In the genomic region with DNA sequence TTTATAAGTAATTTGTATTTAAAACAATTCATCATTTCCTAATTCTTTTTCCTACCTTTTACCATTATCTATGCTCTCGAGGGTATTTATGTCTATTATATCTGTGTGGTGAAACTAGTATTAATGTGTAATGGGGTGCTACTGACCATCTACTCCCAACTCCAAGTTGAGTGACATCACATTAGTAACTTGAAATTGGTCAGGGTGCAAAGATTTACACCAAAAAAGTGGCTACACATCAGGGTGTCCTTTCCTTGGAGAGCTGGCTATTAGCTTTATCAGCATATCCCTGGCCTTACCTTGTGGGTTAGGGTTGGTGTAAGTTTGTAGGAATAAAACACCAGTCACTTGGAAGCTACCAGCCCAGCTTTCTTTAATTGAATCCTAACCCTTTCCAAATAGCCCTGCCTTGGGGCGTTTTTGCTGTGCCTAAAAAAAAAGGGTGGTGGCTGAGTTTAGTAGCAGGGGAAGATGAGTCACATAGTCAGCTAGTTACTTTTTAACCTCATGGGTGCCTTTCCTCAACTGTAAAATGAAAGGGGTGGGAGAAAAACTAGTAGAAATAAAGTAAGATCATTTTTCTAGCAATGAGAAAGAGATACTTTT, we compare ENCODE assay signal across 8 cellular contexts. TPM values are rescaled to one million over a fixed set of nuclear protein-coding genes. Genes with fewer than 3 reads are reported as not detected.
A peak's percentile ranks its signal among the peaks of the same experiment; 100 is the strongest.
DNase-seq lines count a peak whose midpoint lies in the region; ATAC-seq and TF ChIP-seq lines count a peak whose summit lies in the region.

No MANE protein-coding gene starts in this region.

- no peaks in the 10 kb centered on the region for H3K9me3 ChIP-seq in suprapubic skin

- no peak for TF ChIP-seq CTCF in suprapubic skin (IDR thresholded peaks at IDR 0.05)

- H3K4me1 ChIP-seq in suprapubic skin = peaks cover 52% of the 10 kb centered on the region

- ATAC-seq in activated CD4-positive, alpha-beta T cell treated with anti-CD3 and anti-CD28 coated beads for 36 hours = peak; percentile 81

- no peaks in the 10 kb centered on the region for H3K27me3 ChIP-seq in suprapubic skin

- no peak for DNase-seq in activated CD4-positive, alpha-beta T cell treated with anti-CD3 and anti-CD28 coated beads for 36 hours
- no peak for DNase-seq in activated CD4-positive, alpha-beta T cell treated with anti-CD3 and anti-CD28 coated beads, Interleukin-2, amount 50 U/mL, for 4 hours
- DNase-seq in SK-MEL-5 (ENCODE audit: low read depth, low spot score) (peak; percentile 89), glomerular visceral epithelial cell (ENCODE audit: extremely low spot score) (peak; percentile 67), suprapubic skin (ENCODE audit: low spot score in 2 of 2) (no peak), NCI-H146 treated with DMSO at 0.1 percent for 48 hours (lab: John Stamatoyannopoulos, UW; ENCODE audit: unreplicated experiment) (no peak), UCSD-AML1 (lab: John Stamatoyannopoulos, UW; ENCODE audit: unreplicated experiment) (no peak)
- DNase-seq in stimulated activated naive CD4-positive, alpha-beta T cell treated with Interleukin-2 at 50 U/mL for 16 hours (lab: John Stamatoyannopoulos, UW) = no peak

- intact Hi-C loops in activated CD4-positive, alpha-beta T cell treated with anti-CD3 and anti-CD28 coated beads for 36 hours (cut with DNase I, micrococcal nuclease) = no loop called here

- peak overlapping the region; percentile 75 for H3K27ac ChIP-seq in suprapubic skin

- POLR2A ChIA-PET in activated CD4-positive, alpha-beta T cell treated with anti-CD3 and anti-CD28 coated beads for 36 hours (lab: Charles Lee) = no interaction called here

- TF ChIP-seq EP300 in suprapubic skin (IDR thresholded peaks at IDR 0.05) = no peak

- H3K4me1 Mint-ChIP-seq in activated CD4-positive, alpha-beta T cell treated with anti-CD3 and anti-CD28 coated beads for 36 hours = peaks cover 13% of the 10 kb centered on the region

- H3K27me3 Mint-ChIP-seq in activated CD4-positive, alpha-beta T cell treated with anti-CD3 and anti-CD28 coated beads for 36 hours = no peaks in the 10 kb centered on the region

- no peak overlapping the region for H3K4me3 Mint-ChIP-seq in activated CD4-positive, alpha-beta T cell treated with anti-CD3 and anti-CD28 coated beads for 36 hours

- CTCF ChIA-PET in activated CD4-positive, alpha-beta T cell treated with anti-CD3 and anti-CD28 coated beads for 36 hours (lab: Charles Lee) = interaction anchor here (0.7 to 1.5 kb wide), 11 partner anchors 10 to 117 kb away, joined by 3 to 8 read pairs (median 3); partner anchors contain the start of gene ANXA4

- whole genome bisulfite sequencing in suprapubic skin = 29% methylated on average over 2 of the region's 2 CpGs

- H3K27ac Mint-ChIP-seq in activated CD4-positive, alpha-beta T cell treated with anti-CD3 and anti-CD28 coated beads for 36 hours = no peak overlapping the region

- no peaks in the 10 kb centered on the region for H3K36me3 ChIP-seq in suprapubic skin

- in situ Hi-C loops in SK-MEL-5 (cut with HindIII; ENCODE audit: low pct_unique_long_range_greater_than_20kb, low sequenced_read_pairs) = no loop called here

- H3K4me3 ChIP-seq in suprapubic skin = no peak overlapping the region

- H3K9me3 Mint-ChIP-seq in activated CD4-positive, alpha-beta T cell treated with anti-CD3 and anti-CD28 coated beads for 36 hours (ENCODE audit: low read depth) = no peaks in the 10 kb centered on the region

- TF ChIP-seq POLR2A in suprapubic skin (IDR thresholded peaks at IDR 0.05) = no peak

- peaks cover 4% of the 10 kb centered on the region for H3K36me3 Mint-ChIP-seq in activated CD4-positive, alpha-beta T cell treated with anti-CD3 and anti-CD28 coated beads for 36 hours (ENCODE audit: low read depth)

RNA-seq across cellular contexts. Expression of gene ANXA4, which starts 14.0 kb away (rescaled TPM):
- 10 to 100 TPM; 24.8 to 30.7 TPM for total RNA-seq in activated CD4-positive, alpha-beta T cell treated with anti-CD3 and anti-CD28 coated beads for 36 hours
- total RNA-seq in SK-MEL-5 (2014; rRNA removed; shearing (Covaris generic)) = 24.6 and 26.1 TPM in 2 replicates
- 48.1 and 59.2 TPM in 2 replicates for polyA plus RNA-seq in SK-MEL-5 (2015; cell fraction: cytosol; rRNA removed)
- polyA plus RNA-seq in SK-MEL-5 (2015; cell fraction: nucleus; rRNA removed) = 63.7 and 67.6 TPM in 2 replicates
- total RNA-seq in suprapubic skin = 10 to 100 TPM; 58.1 to 91.6 (median 85.8) TPM

Comparison
In these comparisons a context has a peak if more than half of its experiments do, and no peak if none do; other contexts are left out.
1. DNase-seq: peak in SK-MEL-5 (single experiment) and glomerular visceral epithelial cell (single experiment); none in activated CD4-positive, alpha-beta T cell treated with anti-CD3 and anti-CD28 coated beads for 36 hours (single experiment), activated CD4-positive, alpha-beta T cell treated with anti-CD3 and anti-CD28 coated beads, Interleukin-2, amount 50 U/mL, for 4 hours (0 of 2), suprapubic skin (0 of 2), NCI-H146 treated with DMSO at 0.1 percent for 48 hours (single experiment), stimulated activated naive CD4-positive, alpha-beta T cell treated with Interleukin-2 at 50 U/mL for 16 hours (single experiment) and UCSD-AML1 (single experiment).